15 cellular contexts compared by ENCODE assay signal in the genomic region with DNA sequence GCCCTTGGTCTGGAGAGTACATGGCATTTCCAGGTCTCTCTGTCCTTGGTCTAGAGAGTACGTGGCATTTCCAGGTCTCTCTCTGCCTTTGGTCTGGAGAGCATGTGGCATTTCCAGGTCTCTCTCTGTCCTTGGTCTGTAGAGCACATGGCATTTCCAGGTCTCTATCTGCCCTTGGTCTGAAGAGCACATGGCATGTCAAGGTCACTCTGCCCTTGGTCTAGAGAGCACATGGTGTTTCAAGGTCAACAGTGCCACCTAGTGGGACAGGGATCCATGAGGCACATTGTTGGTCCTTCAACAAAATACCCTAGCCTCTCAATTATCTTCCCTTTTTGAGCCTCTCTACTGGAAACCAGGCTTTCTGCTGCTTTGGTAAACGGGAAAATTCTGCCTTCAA.
DNase-seq lines count a peak whose midpoint lies in the region; ATAC-seq and TF ChIP-seq lines count a peak whose summit lies in the region.
"Had no signal": no experiment of that assay in that cellular context is flagged by ENCODE, and none has a peak within 500 bp of the region (broad histone marks: within the 10 kb centered on the region; RNA-seq: fewer than 3 reads in every experiment).

No MANE protein-coding gene starts in this region.

- no peaks in the 10 kb centered on the region for H4K20me1 ChIP-seq in Karpas-422 (ENCODE audit: insufficient read depth, low read depth, low read length)

- CTCF ChIA-PET in activated CD4-positive, alpha-beta T cell treated with anti-CD3 and anti-CD28 coated beads, Interleukin-2, amount 10 ng/mL, durations not matched to agents 7 days and 5 days (lab: Charles Lee) = no interaction called here
- CTCF ChIA-PET in WTC11 (lab: Charles Lee) = no interaction called here
- CTCF ChIA-PET in naive thymus-derived CD4-positive, alpha-beta T cell (lab: Charles Lee) = no interaction called here

- no peak overlapping the region for H3K27ac Mint-ChIP-seq in activated CD4-positive, alpha-beta T cell treated with anti-CD3 and anti-CD28 coated beads, Interleukin-2, amount 10 ng/mL, durations not matched to agents 7 days and 5 days
- H3K27ac Mint-ChIP-seq in WTC11 = no peak overlapping the region
- H3K27ac Mint-ChIP-seq in naive thymus-derived CD4-positive, alpha-beta T cell = no peak overlapping the region
- no peak overlapping the region for H3K27ac Mint-ChIP-seq in stimulated activated naive CD8-positive, alpha-beta T cell treated with anti-CD3 and anti-CD28 coated beads, Interleukin-15, amount 100 ng/mL, for 72 hours
- H3K27ac Mint-ChIP-seq: activated T-helper 1 cell treated with anti-CD3 and anti-CD28 coated beads, Interleukin-12 subunit alpha, Interleukin-12 subunit beta, Interleukin-2, Interleukin-4 antibody, amounts not matched to agents 30 ng/mL and 10 ng/mL and 1 ng/mL, durations not matched to agents 14 hours and 24 hours and 36 hours had no signal

- peak; percentile 13 for DNase-seq in activated CD4-positive, alpha-beta T cell treated with anti-CD3 and anti-CD28 coated beads, Interleukin-2, amount 10 ng/mL, durations not matched to agents 7 days and 5 days
- no peak for DNase-seq in activated CD4-positive, alpha-beta T cell treated with anti-CD3 and anti-CD28 coated beads for 4 hours
- DNase-seq in Karpas-422 (peak; percentile 89), WTC11 (ENCODE audit: low spot score) (no peak), posterior vena cava (ENCODE audit: low spot score) (no peak)
- DNase-seq in naive thymus-derived CD4-positive, alpha-beta T cell = no peak
- DNase-seq in stimulated activated naive CD8-positive, alpha-beta T cell treated with anti-CD3 and anti-CD28 coated beads, Interleukin-15, amount 100 ng/mL, for 72 hours = no peak
- DNase-seq: activated CD4-positive, alpha-beta T cell treated with anti-CD3 and anti-CD28 coated beads for 1 hour; NCI-H1694 treated with DMSO at 0.1 percent for 48 hours; stimulated activated CD4-positive, alpha-beta T cell treated with anti-CD3 and anti-CD28 coated beads, Interleukin-4, amount 100 ng/mL, for 4 hours had no signal

- H3K4me1 ChIP-seq in Karpas-422 (ENCODE audit: low read length) = no peaks in the 10 kb centered on the region
- no peaks in the 10 kb centered on the region for H3K4me1 ChIP-seq in naive thymus-derived CD4-positive, alpha-beta T cell (ENCODE audit: control insufficient read depth in 2 of 2, insufficient read depth in 2 of 2, low read length in 2 of 2)
- H3K4me1 ChIP-seq: HAP-1, right atrium auricular region had no signal

- no peak overlapping the region for H3K9ac ChIP-seq in Karpas-422 (ENCODE audit: low read length)

- H3K36me3 Mint-ChIP-seq in activated CD4-positive, alpha-beta T cell treated with anti-CD3 and anti-CD28 coated beads, Interleukin-2, amount 10 ng/mL, durations not matched to agents 7 days and 5 days (ENCODE audit: low read depth) = no peaks in the 10 kb centered on the region
- peaks cover 67% of the 10 kb centered on the region for H3K36me3 Mint-ChIP-seq in WTC11
- peaks cover 0 to 61% (median 46%) of the 10 kb centered on the region in 5 donors for H3K36me3 Mint-ChIP-seq in naive thymus-derived CD4-positive, alpha-beta T cell

- H3K27me3 Mint-ChIP-seq in activated CD4-positive, alpha-beta T cell treated with anti-CD3 and anti-CD28 coated beads, Interleukin-2, amount 10 ng/mL, durations not matched to agents 7 days and 5 days = no peaks in the 10 kb centered on the region
- peaks cover 11% of the 10 kb centered on the region for H3K27me3 Mint-ChIP-seq in WTC11 (ENCODE audit: low read depth)
- no peaks in the 10 kb centered on the region for H3K27me3 Mint-ChIP-seq in naive thymus-derived CD4-positive, alpha-beta T cell
- no peaks in the 10 kb centered on the region for H3K27me3 Mint-ChIP-seq in stimulated activated naive CD8-positive, alpha-beta T cell treated with anti-CD3 and anti-CD28 coated beads, Interleukin-15, amount 100 ng/mL, for 72 hours

- no peaks in the 10 kb centered on the region for H3K27me3 ChIP-seq in Karpas-422 (ENCODE audit: low read length)
- no peaks in the 10 kb centered on the region for H3K27me3 ChIP-seq in naive thymus-derived CD4-positive, alpha-beta T cell (ENCODE audit: control insufficient read depth in 2 of 2, insufficient read depth in 2 of 2, low read length in 2 of 2)
- H3K27me3 ChIP-seq: right atrium auricular region had no signal

- no peaks in the 10 kb centered on the region for H3K4me1 Mint-ChIP-seq in activated CD4-positive, alpha-beta T cell treated with anti-CD3 and anti-CD28 coated beads, Interleukin-2, amount 10 ng/mL, durations not matched to agents 7 days and 5 days
- H3K4me1 Mint-ChIP-seq in WTC11 = no peaks in the 10 kb centered on the region
- H3K4me1 Mint-ChIP-seq in naive thymus-derived CD4-positive, alpha-beta T cell = no peaks in the 10 kb centered on the region
- H3K4me1 Mint-ChIP-seq in stimulated activated naive CD8-positive, alpha-beta T cell treated with anti-CD3 and anti-CD28 coated beads, Interleukin-15, amount 100 ng/mL, for 72 hours = no peaks in the 10 kb centered on the region

- TF ChIP-seq CTCF in WTC11 (IDR thresholded peaks at IDR 0.05) = peak; percentile 13; the same call in 1 of the 2 replicates

- H3K9me2 ChIP-seq in Karpas-422 (replicated peaks; ENCODE audit: insufficient read depth, low read length) = no peaks in the 10 kb centered on the region

- no peak overlapping the region for H3K4me3 ChIP-seq in Karpas-422 (ENCODE audit: low read length)
- H3K4me3 ChIP-seq in naive thymus-derived CD4-positive, alpha-beta T cell (ENCODE audit: low read length) = peak overlapping the region; percentile 14
- H3K4me3 ChIP-seq: HAP-1, right atrium auricular region had no signal

- H3K36me3 ChIP-seq in Karpas-422 (ENCODE audit: insufficient read depth, low read length) = no peaks in the 10 kb centered on the region; the same call in 1 of the 2 replicates
- H3K36me3 ChIP-seq in naive thymus-derived CD4-positive, alpha-beta T cell (ENCODE audit: control insufficient read depth in 2 of 3, insufficient read depth in 3 of 3, low read length in 3 of 3) = no peaks in the 10 kb centered on the region
- H3K36me3 ChIP-seq: HAP-1, right atrium auricular region had no signal

- intact Hi-C loops in naive thymus-derived CD4-positive, alpha-beta T cell (cut with micrococcal nuclease) = no loop called here
- intact Hi-C loops in posterior vena cava (cut with DNase I) = no loop called here

- no peaks in the 10 kb centered on the region for H3K79me2 ChIP-seq in Karpas-422 (ENCODE audit: low read length)

- peaks cover 39% of the 10 kb centered on the region for H3K9me3 ChIP-seq in Karpas-422 (ENCODE audit: low read length)
- H3K9me3 ChIP-seq in naive thymus-derived CD4-positive, alpha-beta T cell (ENCODE audit: control insufficient read depth in 2 of 3, low read length in 3 of 3) = peaks cover 0 to 67% (median 14%) of the 10 kb centered on the region in 3 experiments
- H3K9me3 ChIP-seq: HAP-1 had no signal

- H3K4me2 ChIP-seq in Karpas-422 (ENCODE audit: low read depth, low read length, poor library complexity, severe bottlenecking) = no peak overlapping the region

- ATAC-seq in WTC11 = no peak
- no peak for ATAC-seq in naive thymus-derived CD4-positive, alpha-beta T cell
- ATAC-seq in stimulated activated naive CD8-positive, alpha-beta T cell treated with anti-CD3 and anti-CD28 coated beads, Interleukin-15, amount 100 ng/mL, for 72 hours = no peak
- no peak for ATAC-seq in HG03196 (IDR thresholded peaks at IDR 0.05; ENCODE audit: unreplicated experiment)
- ATAC-seq: stimulated activated naive CD8-positive, alpha-beta T cell treated with anti-CD3 and anti-CD28 coated beads, Interleukin-15, Interleukin-2, amounts not matched to agents 100 U/mL and 50 U/mL, for 24 hours had no signal

- peaks cover 38% of the 10 kb centered on the region for H3K9me3 Mint-ChIP-seq in activated CD4-positive, alpha-beta T cell treated with anti-CD3 and anti-CD28 coated beads, Interleukin-2, amount 10 ng/mL, durations not matched to agents 7 days and 5 days
- peaks cover 86% of the 10 kb centered on the region for H3K9me3 Mint-ChIP-seq in WTC11
- H3K9me3 Mint-ChIP-seq in naive thymus-derived CD4-positive, alpha-beta T cell = peaks cover 21 to 95% (median 48%) of the 10 kb centered on the region in 11 donors
- peaks cover 38 to 90% of the 10 kb centered on the region in 2 donors for H3K9me3 Mint-ChIP-seq in stimulated activated naive CD8-positive, alpha-beta T cell treated with anti-CD3 and anti-CD28 coated beads, Interleukin-15, amount 100 ng/mL, for 72 hours

- no peak overlapping the region for H3K27ac ChIP-seq in Karpas-422 (ENCODE audit: low read length)
- no peak overlapping the region for H3K27ac ChIP-seq in naive thymus-derived CD4-positive, alpha-beta T cell (ENCODE audit: low read depth, low read length)
- H3K27ac ChIP-seq: right atrium auricular region had no signal

- no peak overlapping the region for H3K4me3 Mint-ChIP-seq in activated CD4-positive, alpha-beta T cell treated with anti-CD3 and anti-CD28 coated beads, Interleukin-2, amount 10 ng/mL, durations not matched to agents 7 days and 5 days
- no peak overlapping the region for H3K4me3 Mint-ChIP-seq in WTC11
- no peak overlapping the region for H3K4me3 Mint-ChIP-seq in naive thymus-derived CD4-positive, alpha-beta T cell
- H3K4me3 Mint-ChIP-seq in stimulated activated naive CD8-positive, alpha-beta T cell treated with anti-CD3 and anti-CD28 coated beads, Interleukin-15, amount 100 ng/mL, for 72 hours = no peak overlapping the region
- H3K4me3 Mint-ChIP-seq: activated T-helper 1 cell treated with anti-CD3 and anti-CD28 coated beads, Interleukin-12 subunit alpha, Interleukin-12 subunit beta, Interleukin-2, Interleukin-4 antibody, amounts not matched to agents 30 ng/mL and 10 ng/mL and 1 ng/mL, durations not matched to agents 14 hours and 24 hours and 36 hours had no signal

- no peak overlapping the region for H2AFZ ChIP-seq in Karpas-422 (ENCODE audit: low read length)

- POLR2A ChIA-PET in activated CD4-positive, alpha-beta T cell treated with anti-CD3 and anti-CD28 coated beads, Interleukin-2, amount 10 ng/mL, durations not matched to agents 7 days and 5 days (lab: Charles Lee) = no interaction called here
- POLR2A ChIA-PET in WTC11 (lab: Charles Lee) = no interaction called here
- POLR2A ChIA-PET in naive thymus-derived CD4-positive, alpha-beta T cell (lab: Charles Lee) = no interaction called here

TF ChIP-seq in WTC11, 78 proteins besides CTCF, POLR2A, EP300 and RAD21 (continues in another document):
- TF ChIP-seq CBFB (CRISPR knock-in tag; IDR thresholded peaks at IDR 0.05; ENCODE audit: low read depth) (no peak), ZNF232 (CRISPR knock-in tag; IDR thresholded peaks at IDR 0.05) (no peak), SOX15 (CRISPR knock-in tag; IDR thresholded peaks at IDR 0.05) (no peak), FOXP1 (CRISPR knock-in tag; IDR thresholded peaks at IDR 0.05; ENCODE audit: borderline replicate concordance) (no peak)
- TF ChIP-seq, protein P1, sequence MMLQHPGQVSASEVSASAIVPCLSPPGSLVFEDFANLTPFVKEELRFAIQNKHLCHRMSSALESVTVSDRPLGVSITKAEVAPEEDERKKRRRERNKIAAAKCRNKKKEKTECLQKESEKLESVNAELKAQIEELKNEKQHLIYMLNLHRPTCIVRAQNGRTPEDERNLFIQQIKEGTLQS (CRISPR knock-in tag; conservative IDR thresholded peaks at IDR 0.05) = no peak

Comparison
In these comparisons a context has a peak if more than half of its experiments do, and no peak if none do; other contexts are left out.
1. DNase-seq: peak in activated CD4-positive, alpha-beta T cell treated with anti-CD3 and anti-CD28 coated beads, Interleukin-2, amount 10 ng/mL, durations not matched to agents 7 days and 5 days (single experiment) and Karpas-422 (single experiment); none in activated CD4-positive, alpha-beta T cell treated with anti-CD3 and anti-CD28 coated beads for 4 hours (0 of 2), WTC11 (single experiment), naive thymus-derived CD4-positive, alpha-beta T cell (0 of 9), stimulated activated naive CD8-positive, alpha-beta T cell treated with anti-CD3 and anti-CD28 coated beads, Interleukin-15, amount 100 ng/mL, for 72 hours (0 of 2) and posterior vena cava (single experiment).